ENCODE assay signal across 22 cellular contexts in genomic region chr1:21154717-21155116, GRCh38. TPM values are rescaled to one million over a fixed set of nuclear protein-coding genes. Genes with fewer than 3 reads are reported as not detected.
DNase-seq lines count a peak whose midpoint lies in the region; ATAC-seq and TF ChIP-seq lines count a peak whose summit lies in the region.
"Had no signal": no experiment of that assay in that cellular context is flagged by ENCODE, and none has a peak within 500 bp of the region (broad histone marks: within the 10 kb centered on the region; RNA-seq: fewer than 3 reads in every experiment).

No MANE protein-coding gene starts in this region.

- H2BK120ac ChIP-seq in IMR-90 (ENCODE audit: low read depth, low read length) = no peak overlapping the region

- H3K18ac ChIP-seq in IMR-90 (ENCODE audit: low read depth, low read length) = no peak overlapping the region

- in situ Hi-C loops in IMR-90 (cut with MboI; ENCODE audit: low sequenced_read_pairs) = no loop called here

- H3K9me3 ChIP-seq in IMR-90 (ENCODE audit: control insufficient read depth, insufficient read depth, low read length) = no peaks in the 10 kb centered on the region
- H3K9me3 ChIP-seq: A549, BE2C, HAP-1 had no signal

- H2AK9ac ChIP-seq in IMR-90 (replicated peaks; ENCODE audit: low read depth, low read length, poor library complexity) = no peak overlapping the region

- H2BK20ac ChIP-seq in IMR-90 (ENCODE audit: low read depth, low read length) = no peak overlapping the region

- H3K4ac ChIP-seq in IMR-90 (ENCODE audit: low read depth, low read length) = no peak overlapping the region

- H3K56ac ChIP-seq in IMR-90 (ENCODE audit: extremely low read depth, insufficient read depth, low read length) = no peak overlapping the region

- H3K4me1 ChIP-seq in IMR-90 (ENCODE audit: control insufficient read depth, insufficient read depth, low read length) = peaks cover 8% of the 10 kb centered on the region
- H3K4me1 ChIP-seq: BE2C had no signal

- no peak overlapping the region for H3K4me3 Mint-ChIP-seq in activated T-cell treated with anti-CD3 and anti-CD28 coated beads, Interleukin-2, amount 50 U/mL, for 72 hours
- no peak overlapping the region for H3K4me3 Mint-ChIP-seq in activated T-helper 17 cell treated with anti-CD3 and anti-CD28 coated beads, Interleukin-2, amount 50 U/mL, for 72 hours
- H3K4me3 Mint-ChIP-seq in osteocyte (ENCODE audit: unreplicated experiment) = no peak overlapping the region
- H3K4me3 Mint-ChIP-seq: GM23338 had no signal

- CTCF ChIA-PET in IMR-90 (lab: Yijun Ruan, JAX) = interaction anchor here (0.6 kb wide), 1 partner anchor 371 kb away, joined by 3 read pairs; no protein-coding TSS in a partner anchor

- H3K4me1 Mint-ChIP-seq in activated T-cell treated with anti-CD3 and anti-CD28 coated beads, Interleukin-2, amount 50 U/mL, for 72 hours (ENCODE audit: low read depth) = peaks cover 5% of the 10 kb centered on the region
- peaks cover 16% of the 10 kb centered on the region for H3K4me1 Mint-ChIP-seq in activated T-helper 17 cell treated with anti-CD3 and anti-CD28 coated beads, Interleukin-2, amount 50 U/mL, for 72 hours
- H3K4me1 Mint-ChIP-seq in osteocyte (ENCODE audit: unreplicated experiment) = peaks cover 32% of the 10 kb centered on the region

- peaks cover 4% of the 10 kb centered on the region; the same call in 1 of the 2 replicates for H3K36me3 ChIP-seq in IMR-90 (ENCODE audit: control insufficient read depth, insufficient read depth, low read length)
- H3K36me3 ChIP-seq: BE2C had no signal

- H2AK5ac ChIP-seq in IMR-90 (ENCODE audit: low read depth, low read length) = no peak overlapping the region

- H3K4me3 ChIP-seq in IMR-90 (ENCODE audit: insufficient read depth, low read depth, low read length) = no peak overlapping the region
- H3K4me3 ChIP-seq: A549, GM23338, HAP-1, K562 had no signal

- H3K14ac ChIP-seq in IMR-90 (replicated peaks; ENCODE audit: low read depth, low read length) = no peak overlapping the region

- H4K5ac ChIP-seq in IMR-90 (ENCODE audit: low read depth, low read length) = no peak overlapping the region

- no peak overlapping the region for H4K91ac ChIP-seq in IMR-90 (ENCODE audit: insufficient read depth, low read depth, low read length)

- TF ChIP-seq RAD21 in IMR-90 (IDR thresholded peaks at IDR 0.05; ENCODE audit: low read length) = no peak

- no peak overlapping the region for H3K9ac ChIP-seq in IMR-90 (ENCODE audit: low read depth, low read length)

- DNase-seq in activated T-cell treated with anti-CD3 and anti-CD28 coated beads, Interleukin-2, amount 50 U/mL, for 72 hours = no peak
- no peak for DNase-seq in activated T-cell treated with anti-CD3 and anti-CD28 coated beads, Interleukin-2, amount 50 U/mL, for 48 hours
- DNase-seq in IMR-90 (peak; percentile 49), osteocyte (ENCODE audit: extremely low spot score, unreplicated experiment) (no peak), OCI-M2 (lab: John Stamatoyannopoulos, UW; ENCODE audit: unreplicated experiment) (no peak)
- DNase-seq: BE2C; EL; NCI-H1092; NCI-H1436; NCI-H1930; NCI-H2227 treated with DMSO at 0.1 percent for 48 hours; NCI-H510A treated with DMSO at 0.1 percent for 48 hours; NCI-H748 treated with DMSO at 0.1 percent for 48 hours; NK-92 treated with Interleukin-12 subunit alpha and Interleukin-12 subunit beta, amount 100 ng/mL, for 24 hours had no signal

- no peaks in the 10 kb centered on the region for H3K27me3 ChIP-seq in IMR-90 (ENCODE audit: control insufficient read depth, insufficient read depth, low read length)
- H3K27me3 ChIP-seq: BE2C had no signal

- no TSS peak for BruUV-seq in IMR-90 (replicated peaks; lab: Mats Ljungman, UMichigan)

- no peak for TF ChIP-seq POLR2A in IMR-90 (IDR thresholded peaks at IDR 0.05; ENCODE audit: low read depth, low read length)

- no peaks in the 10 kb centered on the region for H3K9me3 Mint-ChIP-seq in activated T-cell treated with anti-CD3 and anti-CD28 coated beads, Interleukin-2, amount 50 U/mL, for 72 hours
- H3K9me3 Mint-ChIP-seq in activated T-helper 17 cell treated with anti-CD3 and anti-CD28 coated beads, Interleukin-2, amount 50 U/mL, for 72 hours = no peaks in the 10 kb centered on the region
- no peaks in the 10 kb centered on the region for H3K9me3 Mint-ChIP-seq in osteocyte (ENCODE audit: unreplicated experiment)
- H3K9me3 Mint-ChIP-seq: GM23338 had no signal

- no peak overlapping the region for H2BK15ac ChIP-seq in IMR-90 (ENCODE audit: low read depth, low read length)

- H3K79me1 ChIP-seq in IMR-90 (ENCODE audit: low read depth in 1 of 2, low read length in 2 of 2) = peaks cover 14 to 77% of the 10 kb centered on the region in 2 experiments

- H2AFZ ChIP-seq in IMR-90 (replicated peaks; ENCODE audit: low read length, poor library complexity) = no peak overlapping the region
- H2AFZ ChIP-seq: GM23338 had no signal

- POLR2A ChIA-PET in IMR-90 (lab: Charles Lee; ENCODE audit: unreplicated experiment) = no interaction called here

- H3K4me2 ChIP-seq in IMR-90 (ENCODE audit: low read depth, low read length) = no peak overlapping the region
- H3K4me2 ChIP-seq: A549, GM23338 had no signal

- no peak for ATAC-seq in activated T-cell treated with anti-CD3 and anti-CD28 coated beads, Interleukin-2, amount 50 U/mL, for 72 hours (replicated peaks in 1 of 2)
- no peak for ATAC-seq in IMR-90 (ENCODE audit: low read depth)
- peak; percentile 61 for ATAC-seq in activated T-helper 17 cell treated with anti-CD3 and anti-CD28 coated beads, Interleukin-2, amount 50 U/mL, for 72 hours (replicated peaks)
- ATAC-seq in HG02884 (IDR thresholded peaks at IDR 0.05; ENCODE audit: unreplicated experiment) = no peak
- no peak for ATAC-seq in GM21723 (IDR thresholded peaks at IDR 0.05; ENCODE audit: unreplicated experiment)
- ATAC-seq: A549, GM23338, K562, Panc1 had no signal

- no peak overlapping the region for H4K8ac ChIP-seq in IMR-90 (ENCODE audit: low read depth in 2 of 2, low read length in 2 of 2)

- H2BK5ac ChIP-seq in IMR-90 (ENCODE audit: low read depth, low read length, poor library complexity, severe bottlenecking) = no peak overlapping the region

- H3K36me3 Mint-ChIP-seq in activated T-cell treated with anti-CD3 and anti-CD28 coated beads, Interleukin-2, amount 50 U/mL, for 72 hours (ENCODE audit: insufficient read depth in 2 of 2) = peaks cover 0 to 9% of the 10 kb centered on the region in 2 donors
- peaks cover 40% of the 10 kb centered on the region for H3K36me3 Mint-ChIP-seq in activated T-helper 17 cell treated with anti-CD3 and anti-CD28 coated beads, Interleukin-2, amount 50 U/mL, for 72 hours (ENCODE audit: low read depth)
- peaks cover 11% of the 10 kb centered on the region for H3K36me3 Mint-ChIP-seq in osteocyte (ENCODE audit: unreplicated experiment)

- H3K23ac ChIP-seq in IMR-90 (ENCODE audit: low read depth, low read length) = no peak overlapping the region

- peak overlapping the region; percentile 33 for H3K27ac Mint-ChIP-seq in activated T-cell treated with anti-CD3 and anti-CD28 coated beads, Interleukin-2, amount 50 U/mL, for 72 hours
- H3K27ac Mint-ChIP-seq in activated T-helper 17 cell treated with anti-CD3 and anti-CD28 coated beads, Interleukin-2, amount 50 U/mL, for 72 hours = peak overlapping the region; percentile 25
- H3K27ac Mint-ChIP-seq in osteocyte (ENCODE audit: unreplicated experiment) = peak overlapping the region; percentile 35
- H3K27ac Mint-ChIP-seq: GM23338 had no signal

- H3K27me3 Mint-ChIP-seq in activated T-cell treated with anti-CD3 and anti-CD28 coated beads, Interleukin-2, amount 50 U/mL, for 72 hours (ENCODE audit: low read depth) = no peaks in the 10 kb centered on the region
- no peaks in the 10 kb centered on the region for H3K27me3 Mint-ChIP-seq in activated T-helper 17 cell treated with anti-CD3 and anti-CD28 coated beads, Interleukin-2, amount 50 U/mL, for 72 hours
- H3K27me3 Mint-ChIP-seq in osteocyte (ENCODE audit: unreplicated experiment) = no peaks in the 10 kb centered on the region

- intact Hi-C loops in IMR-90 (cut with micrococcal nuclease) = no loop called here

- peaks cover 50% of the 10 kb centered on the region for H4K20me1 ChIP-seq in IMR-90 (ENCODE audit: insufficient read depth, low read length)

- WGBS in IMR-90 (ENCODE audit: extremely low coverage in 2 of 2, insufficient read length in 1 of 2), 2 experiments = no CpG with 5 or more reads among the region's 3 CpGs

- H3K9me1 ChIP-seq in IMR-90 (ENCODE audit: insufficient read depth, low read length) = peaks cover 19% of the 10 kb centered on the region

- no peak overlapping the region for H3K27ac ChIP-seq in IMR-90 (ENCODE audit: insufficient read depth, low read length)
- H3K27ac ChIP-seq: A549 had no signal

- TF ChIP-seq CTCF in IMR-90 (conservative IDR thresholded peaks at IDR 0.05; ENCODE audit: low read depth, low read length) (no peak), osteocyte (IDR thresholded peaks at IDR 0.05) (no peak)

- dilution Hi-C loops in IMR-90 (cut with HindIII; ENCODE audit: low sequenced_read_pairs, unreplicated experiment) = no loop called here

TF ChIP-seq in IMR-90, 13 proteins besides CTCF, POLR2A, EP300 and RAD21 (continues in another document):
- TF ChIP-seq RFX5 (IDR thresholded peaks at IDR 0.05; ENCODE audit: low read depth, low read length) = no peak
- no peak for TF ChIP-seq FOS (IDR thresholded peaks at IDR 0.05; ENCODE audit: low read depth, low read length)
- no peak for TF ChIP-seq ELK1 (IDR thresholded peaks at IDR 0.05; ENCODE audit: borderline replicate concordance, low read depth, low read length)
- TF ChIP-seq NFE2L2 (IDR thresholded peaks at IDR 0.05; ENCODE audit: low read depth, low read length) = no peak
- no peak for TF ChIP-seq MAZ (IDR thresholded peaks at IDR 0.05; ENCODE audit: borderline replicate concordance, low read depth, low read length)
- no peak for TF ChIP-seq SMC3 (IDR thresholded peaks at IDR 0.05; ENCODE audit: low read depth, low read length)
- no peak for TF ChIP-seq RCOR1 (IDR thresholded peaks at IDR 0.05; ENCODE audit: insufficient replicate concordance, low read length)

RNA-seq across cellular contexts. Expression of gene EIF4G3, which starts 22.0 kb away (rescaled TPM):
- 10 to 100 TPM; 33.3 to 36.3 TPM for total RNA-seq in activated T-cell treated with anti-CD3 and anti-CD28 coated beads, Interleukin-2, amount 50 U/mL, for 72 hours
- 25.8 and 29.2 TPM in 2 replicates for total RNA-seq in IMR-90 (2012; rRNA removed)
- polyA plus RNA-seq in IMR-90 (2012; rRNA removed) = 49.2 and 49.6 TPM in 2 replicates
- polyA plus RNA-seq in IMR-90 (2012; cell fraction: cytosol; rRNA removed) = 13.0 and 18.0 TPM in 2 replicates
- polyA plus RNA-seq in IMR-90 (2012; cell fraction: nucleus; rRNA removed; ENCODE audit: low replicate concordance) = 47.7 and 85.2 TPM in 2 replicates
- 10 to 100 TPM; 32.9 to 56.2 TPM for total RNA-seq in activated T-helper 17 cell treated with anti-CD3 and anti-CD28 coated beads, Interleukin-2, amount 50 U/mL, for 72 hours
- total RNA-seq in osteocyte = 81.9 and 83.9 TPM in 2 replicates
